ENCODE assay signal across 16 cellular contexts in genomic region chr16:5900046-5900445, GRCh38.
"Had no signal": no experiment of that assay in that cellular context is flagged by ENCODE, and none has a peak within 500 bp of the region (broad histone marks: within the 10 kb centered on the region; RNA-seq: fewer than 3 reads in every experiment).

No MANE protein-coding gene starts in this region.

- FAIRE-seq: colon had no signal

- H3K27me3 ChIP-seq: heart left ventricle, right atrium auricular region, sigmoid colon, stomach, transverse colon had no signal

- H3K36me3 ChIP-seq: heart left ventricle, right atrium auricular region, sigmoid colon, stomach, thoracic aorta, transverse colon had no signal

- H3K27ac ChIP-seq: heart left ventricle, right atrium auricular region, sigmoid colon, skin epidermis, stomach, thoracic aorta, transverse colon had no signal

- H3K9me3 ChIP-seq: right atrium auricular region, sigmoid colon, thoracic aorta, transverse colon had no signal

- ATAC-seq: effector memory CD8-positive, alpha-beta T cell; heart left ventricle; left lobe of liver; natural killer cell had no signal

- H3K4me1 ChIP-seq: heart left ventricle, right atrium auricular region, sigmoid colon, stomach, transverse colon had no signal

- H3K4me3 ChIP-seq: heart left ventricle, right atrium auricular region, sigmoid colon, skin epidermis, stomach, thoracic aorta, transverse colon had no signal

- DNase-seq: effector memory CD8-positive, alpha-beta T cell; foreskin melanocyte; heart left ventricle; hippocampal formation; natural killer cell; posterior cingulate gyrus; sigmoid colon; stimulated activated naive CD4-positive, alpha-beta T cell; stomach; substantia nigra; transverse colon had no signal
